Comparison of ENCODE assay signal across 12 cellular contexts in the genomic region with DNA sequence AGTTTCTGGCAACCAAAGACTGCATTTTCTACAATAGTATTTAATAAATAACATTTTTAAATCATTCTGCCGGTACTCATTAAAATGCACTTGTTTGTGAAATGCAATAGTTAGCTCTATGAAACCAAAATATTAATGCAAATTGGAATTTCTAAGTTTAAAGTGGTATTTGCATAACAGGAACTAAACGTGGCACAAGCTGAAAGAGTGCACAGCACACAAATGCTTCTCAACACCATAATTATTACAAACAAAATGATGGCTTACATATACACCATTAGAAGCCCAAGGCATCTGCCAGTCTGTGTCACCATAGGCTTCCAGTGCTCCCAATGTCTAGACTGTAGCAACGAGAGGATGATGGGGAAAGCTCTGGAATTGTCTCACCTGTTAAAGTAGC.
DNase-seq lines count a peak whose midpoint lies in the region; ATAC-seq and TF ChIP-seq lines count a peak whose summit lies in the region.
"Had no signal": no experiment of that assay in that cellular context is flagged by ENCODE, and none has a peak within 500 bp of the region (broad histone marks: within the 10 kb centered on the region; RNA-seq: fewer than 3 reads in every experiment).

No MANE protein-coding gene starts in this region.

- H3K36me3 ChIP-seq in SJCRH30, result no peaks in the 10 kb centered on the region

- H3K27ac Mint-ChIP-seq in activated B cell treated with CpG ODN at 0.5 μM for 24 hours, result peak overlapping the region; percentile 21
- H3K27ac Mint-ChIP-seq: CD4-positive, alpha-beta T cell had no signal

- POLR2A ChIA-PET in activated B cell treated with CpG ODN at 0.5 μM for 24 hours (lab: Charles Lee), result interaction anchor here (0.6 to 2.9 kb wide), 3 partner anchors 10 to 80 kb away, joined by 3 to 10 read pairs (median 5); no protein-coding TSS in a partner anchor

- peak overlapping the region; percentile 56 for H3K4me3 Mint-ChIP-seq in activated B cell treated with CpG ODN at 0.5 μM for 24 hours
- H3K4me3 Mint-ChIP-seq: CD4-positive, alpha-beta T cell had no signal

- no peaks in the 10 kb centered on the region for H3K27me3 ChIP-seq in SJCRH30

- no peaks in the 10 kb centered on the region for H3K9me3 ChIP-seq in SJCRH30 (replicated peaks)

- CTCF ChIA-PET in activated B cell treated with CpG ODN at 0.5 μM for 24 hours (lab: Charles Lee), result interaction anchor here (1.6 to 1.8 kb wide), 2 partner anchors 11 to 73 kb away, joined by 5 read pairs; no protein-coding TSS in a partner anchor

- intact Hi-C loops in activated B cell treated with CpG ODN at 0.5 μM for 24 hours (cut with micrococcal nuclease), result loop anchor here (2.0 kb wide), 2 partner anchors 13 to 15 kb away; no protein-coding TSS in a partner anchor

- H3K4me3 ChIP-seq in SJCRH30, result no peak overlapping the region

- H3K36me3 Mint-ChIP-seq in activated B cell treated with CpG ODN at 0.5 μM for 24 hours (ENCODE audit: low read depth), result peaks cover 47% of the 10 kb centered on the region

- H3K4me1 Mint-ChIP-seq in activated B cell treated with CpG ODN at 0.5 μM for 24 hours, result peaks cover 95% of the 10 kb centered on the region

- H3K27me3 Mint-ChIP-seq in activated B cell treated with CpG ODN at 0.5 μM for 24 hours, result no peaks in the 10 kb centered on the region
- H3K27me3 Mint-ChIP-seq: CD4-positive, alpha-beta T cell had no signal

- DNase-seq in activated B cell treated with CpG ODN at 0.5 μM for 24 hours (no peak), anterior cingulate cortex (lab: John Stamatoyannopoulos, UW) (no peak), NCI-H146 (lab: John Stamatoyannopoulos, UW) (no peak), SHP77 treated with DMSO at 0.1 percent for 48 hours (lab: John Stamatoyannopoulos, UW) (no peak), SJCRH30 (no peak)
- DNase-seq: activated CD8-positive, alpha-beta memory T cell treated with anti-CD3 and anti-CD28 coated beads, Interleukin-2, amount 50 U/mL, for 48 hours; CD4-positive, alpha-beta T cell; mammary epithelial cell; MM.1S had no signal

- ATAC-seq in GM18867 (IDR thresholded peaks at IDR 0.05; ENCODE audit: unreplicated experiment) (peak; percentile 78), GM21381 (IDR thresholded peaks at IDR 0.05; ENCODE audit: unreplicated experiment) (peak; percentile 49), HG03095 (IDR thresholded peaks at IDR 0.05; ENCODE audit: unreplicated experiment) (peak; percentile 45), activated B cell treated with CpG ODN at 0.5 μM for 24 hours (ENCODE audit: low read depth) (peak; percentile 42)

- no peak overlapping the region for H3K27ac ChIP-seq in SJCRH30

- H3K9me3 Mint-ChIP-seq in activated B cell treated with CpG ODN at 0.5 μM for 24 hours, result no peaks in the 10 kb centered on the region

- TF ChIP-seq CTCF in activated B cell treated with CpG ODN at 0.5 μM for 24 hours (IDR thresholded peaks at IDR 0.05), result no peak

- H3K4me1 ChIP-seq in SJCRH30, result no peaks in the 10 kb centered on the region
